Comparison of ENCODE assay signal across 11 cellular contexts in genomic region chr15:57503051-57503702, GRCh38.
DNase-seq lines count a peak whose midpoint lies in the region; ATAC-seq and TF ChIP-seq lines count a peak whose summit lies in the region.
"Had no signal": no experiment of that assay in that cellular context is flagged by ENCODE, and none has a peak within 500 bp of the region (broad histone marks: within the 10 kb centered on the region; RNA-seq: fewer than 3 reads in every experiment).

No MANE protein-coding gene starts in this region.

- H3K27ac Mint-ChIP-seq in osteocyte (ENCODE audit: unreplicated experiment) = peak overlapping the region; percentile 17
- H3K27ac Mint-ChIP-seq: activated CD4-positive, alpha-beta memory T cell treated with anti-CD3 and anti-CD28 coated beads, Interleukin-2, amount 10 ng/mL, durations not matched to agents 7 days and 5 days had no signal

- H3K36me3 Mint-ChIP-seq in osteocyte (ENCODE audit: unreplicated experiment) = no peaks in the 10 kb centered on the region

- no peaks in the 10 kb centered on the region for H3K9me3 Mint-ChIP-seq in osteocyte (ENCODE audit: unreplicated experiment)
- H3K9me3 Mint-ChIP-seq: activated CD4-positive, alpha-beta memory T cell treated with anti-CD3 and anti-CD28 coated beads, Interleukin-2, amount 10 ng/mL, durations not matched to agents 7 days and 5 days had no signal

- no peak overlapping the region for H3K4me3 ChIP-seq in epithelial cell of esophagus (ENCODE audit: low read length)
- H3K4me3 ChIP-seq: skin epidermis had no signal

- TF ChIP-seq CTCF in epithelial cell of esophagus (IDR thresholded peaks at IDR 0.05; ENCODE audit: insufficient read depth, low read depth, low read length, missing control alignments) (peak; percentile 21), osteocyte (IDR thresholded peaks at IDR 0.05) (peak; percentile 11)

- DNase-seq in DMS 273 (lab: John Stamatoyannopoulos, UW; ENCODE audit: unreplicated experiment) (peak; percentile 16), DMS 273 treated with DMSO at 0.1 percent for 48 hours (lab: John Stamatoyannopoulos, UW) (no peak), NAMALWA (ENCODE audit: low spot score) (peak; percentile 26), epithelial cell of esophagus (ENCODE audit: low read depth) (no peak), osteocyte (ENCODE audit: extremely low spot score, unreplicated experiment) (no peak), NCI-H345 (lab: John Stamatoyannopoulos, UW) (no peak), NK-92 (lab: John Stamatoyannopoulos, UW; ENCODE audit: unreplicated experiment) (no peak)
- DNase-seq: activated CD4-positive, alpha-beta memory T cell treated with anti-CD3 and anti-CD28 coated beads, Interleukin-2, amount 10 ng/mL, durations not matched to agents 7 days and 5 days; NCI-H1092 treated with DMSO at 0.1 percent for 48 hours had no signal

- no peak overlapping the region for H3K4me3 Mint-ChIP-seq in osteocyte (ENCODE audit: unreplicated experiment)
- H3K4me3 Mint-ChIP-seq: activated CD4-positive, alpha-beta memory T cell treated with anti-CD3 and anti-CD28 coated beads, Interleukin-2, amount 10 ng/mL, durations not matched to agents 7 days and 5 days had no signal

- peaks cover 78% of the 10 kb centered on the region for H3K4me1 Mint-ChIP-seq in osteocyte (ENCODE audit: unreplicated experiment)
- H3K4me1 Mint-ChIP-seq: activated CD4-positive, alpha-beta memory T cell treated with anti-CD3 and anti-CD28 coated beads, Interleukin-2, amount 10 ng/mL, durations not matched to agents 7 days and 5 days had no signal

- no peak for ATAC-seq in GM19467 (IDR thresholded peaks at IDR 0.05; ENCODE audit: unreplicated experiment)

- H3K27me3 Mint-ChIP-seq in osteocyte (ENCODE audit: unreplicated experiment) = no peaks in the 10 kb centered on the region

Comparison
In these comparisons a context has a peak if more than half of its experiments do, and no peak if none do; other contexts are left out.
1. DNase-seq: peak in DMS 273 (single experiment) and NAMALWA (single experiment); none in DMS 273 treated with DMSO at 0.1 percent for 48 hours (single experiment), epithelial cell of esophagus (single experiment), osteocyte (single experiment), NCI-H345 (single experiment) and NK-92 (single experiment).